In the genomic region with DNA sequence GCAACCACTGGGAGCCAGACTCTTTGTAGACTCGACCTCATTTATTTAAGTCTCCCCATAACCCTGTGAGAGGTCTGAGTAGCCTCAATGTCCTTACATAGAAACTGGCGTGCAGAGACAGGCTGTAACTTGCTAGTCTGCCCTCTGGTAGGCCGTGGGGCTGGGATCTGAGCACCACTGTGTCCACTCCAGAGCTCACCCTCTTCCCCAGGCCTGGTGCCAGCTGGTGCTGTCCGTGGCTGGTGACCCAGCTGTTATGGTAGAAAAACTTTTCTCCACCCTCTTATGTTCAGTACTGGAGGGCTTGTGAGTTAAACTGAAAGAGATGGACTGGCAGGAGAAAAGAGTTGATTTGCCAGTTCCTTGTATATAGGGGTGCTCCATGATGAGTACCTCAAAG, we compare ENCODE assay signal across 24 cellular contexts. TPM values are rescaled to one million over a fixed set of nuclear protein-coding genes. Genes with fewer than 3 reads are reported as not detected.
A peak's percentile ranks its signal among the peaks of the same experiment; 100 is the strongest.
DNase-seq lines count a peak whose midpoint lies in the region; ATAC-seq and TF ChIP-seq lines count a peak whose summit lies in the region.
"Had no signal": no experiment of that assay in that cellular context is flagged by ENCODE, and none has a peak within 500 bp of the region (broad histone marks: within the 10 kb centered on the region; RNA-seq: fewer than 3 reads in every experiment).

No MANE protein-coding gene starts in this region.

- no peak overlapping the region for H3K4me2 ChIP-seq in GM23338

- H3K27me3 ChIP-seq in GM23338 (ENCODE audit: insufficient read depth) (no peaks in the 10 kb centered on the region), breast epithelium (no peaks in the 10 kb centered on the region)
- H3K27me3 ChIP-seq: BE2C, MG63, SJSA1 had no signal

- no peaks in the 10 kb centered on the region for H3K79me2 ChIP-seq in GM23338 (replicated peaks; ENCODE audit: insufficient read depth)

- DNase-seq in DMS79 treated with DMSO at 0.1 percent for 48 hours (lab: John Stamatoyannopoulos, UW) (peak; percentile 7), DMS79 (lab: John Stamatoyannopoulos, UW) (no peak), head of caudate nucleus (peak in 40 of 42 donors; percentile 14 to 82 (median 58)), pons (ENCODE audit: low spot score) (peak; percentile 69), GM23338 (ENCODE audit: low spot score) (no peak), breast epithelium (ENCODE audit: low spot score in 2 of 2) (no peak), coronary artery (ENCODE audit: low spot score) (no peak)
- no peak for DNase-seq in activated naive CD4-positive, alpha-beta T cell treated with Interleukin-2 at 50 U/mL for 16 hours
- DNase-seq: BE2C; CD4-positive, CD25-positive, alpha-beta regulatory T cell; COR-L47; DMS 273 treated with DMSO at 0.1 percent for 48 hours; GDM1; H9; IMR-90; Karpas-422; MG63; NCI-H1092; NCI-H1436 treated with DMSO at 0.1 percent for 48 hours; NCI-H2029; NCI-H446 treated with DMSO at 0.1 percent for 48 hours had no signal

- no peaks in the 10 kb centered on the region for H3K9me2 ChIP-seq in GM23338 (ENCODE audit: insufficient read depth)

- H3K36me3 Mint-ChIP-seq in GM23338 (ENCODE audit: low read depth): no peaks in the 10 kb centered on the region
- H3K36me3 Mint-ChIP-seq: CD4-positive, CD25-positive, alpha-beta regulatory T cell had no signal

- H3K27me3 Mint-ChIP-seq in GM23338 (ENCODE audit: insufficient read depth, low read depth, poor library complexity): peaks cover 2% of the 10 kb centered on the region
- H3K27me3 Mint-ChIP-seq: CD4-positive, CD25-positive, alpha-beta regulatory T cell had no signal

- no peak for TF ChIP-seq CTCF in GM23338 (conservative IDR thresholded peaks at IDR 0.05; ENCODE audit: low read depth in 2 of 2)
- TF ChIP-seq CTCF in breast epithelium (IDR thresholded peaks at IDR 0.05): no peak
- no peak for TF ChIP-seq CTCF in coronary artery (IDR thresholded peaks at IDR 0.05)

- H2AFZ ChIP-seq in GM23338: no peak overlapping the region

- intact Hi-C loops in head of caudate nucleus (cut with DNase I): no loop called here
- intact Hi-C loops in breast epithelium (cut with DNase I; ENCODE audit: low total_unique reads): no loop called here

- peaks cover 8% of the 10 kb centered on the region for H3K4me1 Mint-ChIP-seq in GM23338
- H3K4me1 Mint-ChIP-seq: CD4-positive, CD25-positive, alpha-beta regulatory T cell had no signal

- no peaks in the 10 kb centered on the region for H3K4me1 ChIP-seq in GM23338 (ENCODE audit: insufficient read depth)
- no peaks in the 10 kb centered on the region for H3K4me1 ChIP-seq in breast epithelium

- no peak overlapping the region for H3K4me3 Mint-ChIP-seq in GM23338
- H3K4me3 Mint-ChIP-seq: CD4-positive, CD25-positive, alpha-beta regulatory T cell; H9 had no signal

- H3K4me3 ChIP-seq in GM23338 (no peak overlapping the region), breast epithelium (no peak overlapping the region), coronary artery (no peak overlapping the region)
- H3K4me3 ChIP-seq: MG63, SJSA1 had no signal

- no peaks in the 10 kb centered on the region for H3F3A ChIP-seq in GM23338 (replicated peaks; ENCODE audit: low read depth)

- no peak for ATAC-seq in GM23338
- ATAC-seq: Panc1 had no signal

- no peaks in the 10 kb centered on the region for H3K9me3 Mint-ChIP-seq in GM23338
- H3K9me3 Mint-ChIP-seq: CD4-positive, CD25-positive, alpha-beta regulatory T cell; H9 had no signal

- H3K36me3 ChIP-seq in GM23338 (ENCODE audit: insufficient read depth) (no peaks in the 10 kb centered on the region), breast epithelium (no peaks in the 10 kb centered on the region)
- H3K36me3 ChIP-seq: BE2C, MG63, SJSA1 had no signal

- no peaks in the 10 kb centered on the region for H3K9me3 ChIP-seq in breast epithelium
- H3K9me3 ChIP-seq: BE2C, MG63, SJSA1 had no signal

- no peak overlapping the region for H3K27ac ChIP-seq in GM23338 (ENCODE audit: low read depth)
- no peak overlapping the region for H3K27ac ChIP-seq in breast epithelium
- no peak overlapping the region for H3K27ac ChIP-seq in coronary artery
- H3K27ac ChIP-seq: 22Rv1, SJSA1 had no signal

- H4K20me1 ChIP-seq in GM23338 (replicated peaks; ENCODE audit: insufficient read depth): no peaks in the 10 kb centered on the region

- TF ChIP-seq POLR2A in breast epithelium (IDR thresholded peaks at IDR 0.05): no peak

- no peak overlapping the region for H3K27ac Mint-ChIP-seq in GM23338
- H3K27ac Mint-ChIP-seq: CD4-positive, CD25-positive, alpha-beta regulatory T cell had no signal

TF ChIP-seq in GM23338, 12 proteins besides CTCF, POLR2A, EP300 and RAD21 (continues in another document):
- no peak for TF ChIP-seq EZH2 (IDR thresholded peaks at IDR 0.05; ENCODE audit: low read depth, unreplicated experiment)
- TF ChIP-seq NANOG (IDR thresholded peaks at IDR 0.05; ENCODE audit: borderline replicate concordance): no peak
- TF ChIP-seq, protein P1, sequence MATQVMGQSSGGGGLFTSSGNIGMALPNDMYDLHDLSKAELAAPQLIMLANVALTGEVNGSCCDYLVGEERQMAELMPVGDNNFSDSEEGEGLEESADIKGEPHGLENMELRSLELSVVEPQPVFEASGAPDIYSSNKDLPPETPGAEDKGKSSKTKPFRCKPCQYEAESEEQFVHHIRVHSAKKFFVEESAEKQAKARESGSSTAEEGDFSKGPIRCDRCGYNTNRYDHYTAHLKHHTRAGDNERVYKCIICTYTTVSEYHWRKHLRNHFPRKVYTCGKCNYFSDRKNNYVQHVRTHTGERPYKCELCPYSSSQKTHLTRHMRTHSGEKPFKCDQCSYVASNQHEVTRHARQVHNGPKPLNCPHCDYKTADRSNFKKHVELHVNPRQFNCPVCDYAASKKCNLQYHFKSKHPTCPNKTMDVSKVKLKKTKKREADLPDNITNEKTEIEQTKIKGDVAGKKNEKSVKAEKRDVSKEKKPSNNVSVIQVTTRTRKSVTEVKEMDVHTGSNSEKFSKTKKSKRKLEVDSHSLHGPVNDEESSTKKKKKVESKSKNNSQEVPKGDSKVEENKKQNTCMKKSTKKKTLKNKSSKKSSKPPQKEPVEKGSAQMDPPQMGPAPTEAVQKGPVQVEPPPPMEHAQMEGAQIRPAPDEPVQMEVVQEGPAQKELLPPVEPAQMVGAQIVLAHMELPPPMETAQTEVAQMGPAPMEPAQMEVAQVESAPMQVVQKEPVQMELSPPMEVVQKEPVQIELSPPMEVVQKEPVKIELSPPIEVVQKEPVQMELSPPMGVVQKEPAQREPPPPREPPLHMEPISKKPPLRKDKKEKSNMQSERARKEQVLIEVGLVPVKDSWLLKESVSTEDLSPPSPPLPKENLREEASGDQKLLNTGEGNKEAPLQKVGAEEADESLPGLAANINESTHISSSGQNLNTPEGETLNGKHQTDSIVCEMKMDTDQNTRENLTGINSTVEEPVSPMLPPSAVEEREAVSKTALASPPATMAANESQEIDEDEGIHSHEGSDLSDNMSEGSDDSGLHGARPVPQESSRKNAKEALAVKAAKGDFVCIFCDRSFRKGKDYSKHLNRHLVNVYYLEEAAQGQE (IDR thresholded peaks at IDR 0.05; ENCODE audit: unreplicated experiment): no peak

RNA-seq across cellular contexts. Expression of a gene that starts 41.9 kb away (rescaled TPM):
- 2.1 and 2.9 TPM in 2 replicates for total RNA-seq in GM23338 (2014; rRNA removed; shearing (Covaris generic))
- polyA plus RNA-seq in GM23338 (2016; fragmentation: Nextera tagmentation; extraction: Ambion mirVana): 1.5 and 1.9 TPM in 2 replicates
- total RNA-seq in breast epithelium: under 1 TPM; under 0.01 to 0.15 (median under 0.01) TPM
- total RNA-seq: CD4-positive, CD25-positive, alpha-beta regulatory T cell had no signal
- polyA plus RNA-seq: CD4-positive, CD25-positive, alpha-beta regulatory T cell had no signal

Comparison
In these comparisons a context has a peak if more than half of its experiments do, and no peak if none do; other contexts are left out.
1. DNase-seq: peak in DMS79 treated with DMSO at 0.1 percent for 48 hours (single experiment), head of caudate nucleus (40 of 42) and pons (single experiment); none in DMS79 (single experiment), GM23338 (single experiment), breast epithelium (0 of 2), coronary artery (single experiment) and activated naive CD4-positive, alpha-beta T cell treated with Interleukin-2 at 50 U/mL for 16 hours (single experiment).